18 cellular contexts compared by ENCODE assay signal in the genomic region with DNA sequence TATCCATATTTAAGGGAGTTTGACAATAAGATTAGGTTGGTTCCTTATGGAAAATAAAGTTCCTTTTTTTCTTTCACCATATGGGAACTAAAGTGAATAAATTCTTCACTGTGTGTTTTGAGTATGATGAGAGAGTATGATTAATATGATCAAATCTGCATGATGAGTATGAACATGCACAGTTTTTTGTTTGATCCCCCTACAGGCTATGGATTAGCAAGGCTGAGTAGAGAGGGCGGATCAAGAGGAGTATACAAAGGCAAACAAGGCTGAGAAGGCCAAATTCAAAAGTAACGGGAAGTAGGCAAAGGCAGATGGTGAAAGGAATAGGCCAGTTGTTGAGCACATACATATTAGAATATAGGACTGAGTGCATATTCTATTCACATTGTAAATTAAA.
DNase-seq lines count a peak whose midpoint lies in the region; ATAC-seq and TF ChIP-seq lines count a peak whose summit lies in the region.
"Had no signal": no experiment of that assay in that cellular context is flagged by ENCODE, and none has a peak within 500 bp of the region (broad histone marks: within the 10 kb centered on the region; RNA-seq: fewer than 3 reads in every experiment).

No MANE protein-coding gene starts in this region.

- DNase-seq in osteoblast (ENCODE audit: insufficient read length, low spot score, missing footprints) (peak; percentile 0), NCI-H2227 treated with DMSO at 0.1 percent for 48 hours (lab: John Stamatoyannopoulos, UW) (no peak)
- DNase-seq: CD4-positive, alpha-beta T cell; CD8-positive, alpha-beta memory T cell; DMS 273 treated with DMSO at 0.1 percent for 48 hours; DMS79; EL; GDM1; H9 had no signal

- no peaks in the 10 kb centered on the region for H3K4me1 ChIP-seq in osteoblast (ENCODE audit: insufficient read depth, low read length)
- H3K4me1 ChIP-seq: BLaER1 had no signal

- H3K79me2 ChIP-seq in SU-DHL-6 (ENCODE audit: insufficient read depth, low read length) = no peaks in the 10 kb centered on the region
- no peaks in the 10 kb centered on the region for H3K79me2 ChIP-seq in osteoblast (ENCODE audit: insufficient read depth, low read length)

- peak overlapping the region; percentile 86 for H2AFZ ChIP-seq in SU-DHL-6 (ENCODE audit: low read depth, low read length, severe bottlenecking)
- H2AFZ ChIP-seq in osteoblast (ENCODE audit: low read length) = no peak overlapping the region
- H2AFZ ChIP-seq: GM23338 had no signal

- peaks cover 18% of the 10 kb centered on the region for H3F3A ChIP-seq in SU-DHL-6 (ENCODE audit: insufficient read depth)

- H3K27me3 ChIP-seq in SU-DHL-6 (ENCODE audit: low read length) (no peaks in the 10 kb centered on the region), osteoblast (ENCODE audit: insufficient read depth, low read length) (no peaks in the 10 kb centered on the region)
- H3K27me3 ChIP-seq: BLaER1 had no signal

- H4K20me1 ChIP-seq in SU-DHL-6 (ENCODE audit: low read depth, low read length) (no peaks in the 10 kb centered on the region), osteoblast (ENCODE audit: insufficient read depth, low read length) (no peaks in the 10 kb centered on the region)
- H4K20me1 ChIP-seq: BLaER1 had no signal

- ATAC-seq in esophagus mucosa = peak; percentile 79
- no peak for ATAC-seq in HG03095 (IDR thresholded peaks at IDR 0.05; ENCODE audit: unreplicated experiment)
- ATAC-seq in HG02571 (IDR thresholded peaks at IDR 0.05; ENCODE audit: unreplicated experiment) = no peak
- ATAC-seq: GM12878, GM23338, HCT116 had no signal

- no peak overlapping the region for H3K27ac ChIP-seq in C4-2B
- H3K27ac ChIP-seq in SU-DHL-6 (ENCODE audit: low read depth, low read length) = peak overlapping the region; percentile 42
- H3K27ac ChIP-seq in osteoblast (ENCODE audit: low read depth, low read length) = no peak overlapping the region
- H3K27ac ChIP-seq: BLaER1 had no signal

- no peaks in the 10 kb centered on the region for H3K9me3 ChIP-seq in SU-DHL-6 (ENCODE audit: insufficient read depth, low read length)
- no peaks in the 10 kb centered on the region for H3K9me3 ChIP-seq in osteoblast (ENCODE audit: low read depth, low read length)
- H3K9me3 ChIP-seq: BLaER1 had no signal

- H3K36me3 ChIP-seq in SU-DHL-6 (ENCODE audit: low read length) (no peaks in the 10 kb centered on the region; the same call in 1 of the 2 replicates), osteoblast (ENCODE audit: insufficient read depth, low read length) (no peaks in the 10 kb centered on the region)
- H3K36me3 ChIP-seq: BLaER1 had no signal

- H3K4me3 ChIP-seq in SU-DHL-6 (ENCODE audit: insufficient read depth, low read length, poor library complexity, severe bottlenecking) = no peak overlapping the region
- no peak overlapping the region for H3K4me3 ChIP-seq in osteoblast (ENCODE audit: insufficient read depth, low read length)
- H3K4me3 ChIP-seq: BLaER1, GM12878, GM23338 had no signal

- H3K4me2 ChIP-seq in SU-DHL-6 (ENCODE audit: low read depth, low read length, poor library complexity, severe bottlenecking) (peak overlapping the region; percentile 43), osteoblast (ENCODE audit: insufficient read depth, low read length) (no peak overlapping the region)
- H3K4me2 ChIP-seq: BLaER1, GM23338 had no signal

- H3K9me2 ChIP-seq in SU-DHL-6 (replicated peaks; ENCODE audit: insufficient read depth, low read length) = no peaks in the 10 kb centered on the region

- TF ChIP-seq CTCF in C4-2B (conservative IDR thresholded peaks at IDR 0.05) (peak; percentile 6; the same call in 1 of the 2 replicates), SU-DHL-6 (IDR thresholded peaks at IDR 0.05; ENCODE audit: insufficient read depth, low read length, poor library complexity, severe bottlenecking) (no peak), osteoblast (IDR thresholded peaks at IDR 0.05; ENCODE audit: extremely low read depth, low read depth, low read length) (no peak)

- H3K9ac ChIP-seq in SU-DHL-6 (ENCODE audit: low read length) = no peak overlapping the region; the same call in 1 of the 2 replicates
- H3K9ac ChIP-seq: BLaER1 had no signal
